Comparison of ENCODE assay signal across 8 cellular contexts in the genomic region with DNA sequence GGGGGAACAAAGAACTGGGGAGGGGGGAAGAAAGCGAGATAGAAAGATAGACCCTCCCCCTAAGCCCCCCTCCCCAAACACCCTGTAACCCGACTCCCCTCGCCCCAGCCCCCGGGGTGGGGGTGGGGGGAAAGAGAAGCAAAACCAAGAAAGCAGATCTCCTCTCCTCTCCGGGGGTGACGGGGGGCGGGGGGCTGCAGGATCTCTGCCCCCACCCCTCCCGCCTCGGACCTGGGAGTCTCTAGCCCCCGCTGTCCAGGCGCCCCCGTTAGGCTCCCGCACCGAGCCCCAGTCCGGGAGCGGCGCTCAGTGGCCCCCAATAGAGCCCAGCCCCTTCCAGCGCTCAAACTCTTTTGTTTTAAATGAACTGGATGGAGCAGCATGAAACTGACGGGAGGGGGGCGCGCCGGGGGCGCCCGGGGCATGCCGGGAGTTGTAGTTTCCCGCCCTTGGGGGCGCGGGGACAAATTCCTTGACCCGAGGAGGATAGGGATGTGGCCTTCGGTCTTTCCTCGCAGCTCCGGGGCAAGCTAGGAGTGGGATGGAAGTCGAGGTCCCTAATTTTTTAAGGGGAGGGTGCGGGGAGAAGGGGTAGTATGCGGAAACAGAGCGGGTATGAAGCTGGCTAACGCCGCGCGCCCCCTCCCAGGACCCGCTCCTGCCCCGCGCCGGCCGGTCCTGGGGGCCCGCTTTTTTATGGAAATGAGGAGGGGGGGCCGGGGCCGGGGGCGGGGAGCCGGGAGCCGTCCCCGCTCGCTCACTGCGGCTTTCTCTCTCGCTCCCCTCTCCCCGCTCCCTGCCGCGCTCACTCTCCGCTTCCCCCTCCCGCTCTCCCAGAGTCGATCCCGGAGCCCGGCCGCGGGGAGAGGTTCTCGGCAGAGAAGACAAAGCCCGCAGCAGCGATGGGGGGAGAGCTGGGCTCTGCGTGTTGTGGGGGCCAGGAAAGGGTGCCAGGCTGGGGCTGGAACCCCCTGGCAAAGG. TPM values are rescaled to one million over a fixed set of nuclear protein-coding genes. Genes with fewer than 3 reads are reported as not detected.
DNase-seq lines count a peak whose midpoint lies in the region; FAIRE-seq and TF ChIP-seq lines count a peak whose summit lies in the region.

A gene with protein sequence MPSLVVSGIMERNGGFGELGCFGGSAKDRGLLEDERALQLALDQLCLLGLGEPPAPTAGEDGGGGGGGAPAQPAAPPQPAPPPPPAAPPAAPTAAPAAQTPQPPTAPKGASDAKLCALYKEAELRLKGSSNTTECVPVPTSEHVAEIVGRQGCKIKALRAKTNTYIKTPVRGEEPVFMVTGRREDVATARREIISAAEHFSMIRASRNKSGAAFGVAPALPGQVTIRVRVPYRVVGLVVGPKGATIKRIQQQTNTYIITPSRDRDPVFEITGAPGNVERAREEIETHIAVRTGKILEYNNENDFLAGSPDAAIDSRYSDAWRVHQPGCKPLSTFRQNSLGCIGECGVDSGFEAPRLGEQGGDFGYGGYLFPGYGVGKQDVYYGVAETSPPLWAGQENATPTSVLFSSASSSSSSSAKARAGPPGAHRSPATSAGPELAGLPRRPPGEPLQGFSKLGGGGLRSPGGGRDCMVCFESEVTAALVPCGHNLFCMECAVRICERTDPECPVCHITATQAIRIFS (minus strand): TSS at position 355 of the 981 bp plus-strand sequence. CDS start 467 bp downstream, outside the sequence.

- H3K9ac ChIP-seq in skeletal muscle tissue (ENCODE audit: low read depth in 1 of 3, low read length in 3 of 3), result peak within 1 kb of the TSS; percentile 38 to 69 (median 68)

- H3K36me3 Mint-ChIP-seq in immature natural killer cell, result no peaks in the 10 kb centered on the region

- H3K36me3 ChIP-seq in skeletal muscle tissue (ENCODE audit: control insufficient read depth in 3 of 3, insufficient read depth in 3 of 3, low read length in 3 of 3), result no peaks in the 10 kb centered on the region

- TF ChIP-seq POLR2A in H54 (IDR thresholded peaks at IDR 0.05; ENCODE audit: low read depth, low read length), result peak; percentile 23; the same call in 1 of the 2 replicates

- peaks cover 5 to 8% (median 8%) of the 10 kb centered on the region in 3 donors for H3K4me1 ChIP-seq in skeletal muscle tissue (ENCODE audit: control insufficient read depth in 3 of 3, insufficient read depth in 3 of 3, low read length in 3 of 3)

- H3K9me3 ChIP-seq in skeletal muscle tissue (ENCODE audit: control insufficient read depth in 3 of 3, low read length in 3 of 3), result no peaks in the 10 kb centered on the region

- peaks cover 0 to 17% of the 10 kb centered on the region in 2 donors for H3K4me1 Mint-ChIP-seq in immature natural killer cell

- H3K27ac ChIP-seq in VCaP (peak within 1 kb of the TSS; percentile 66; the same call in 1 of the 2 replicates), skeletal muscle tissue (ENCODE audit: low read depth, low read length) (no peak within 1 kb of the TSS)

- peak within 1 kb of the TSS in 2 of 6 donors; percentile 42 to 46 for H3K27ac Mint-ChIP-seq in immature natural killer cell

- peak; percentile 53 for DNase-seq in AG10803 (ENCODE audit: low read depth)
- DNase-seq in H54 (ENCODE audit: insufficient read length, low spot score), result peak; percentile 98
- DNase-seq in NCI-H2171 treated with DMSO at 0.1 percent for 48 hours (lab: John Stamatoyannopoulos, UW), result peak; percentile 85
- peak; percentile 41 for DNase-seq in central memory CD4-positive, alpha-beta T cell
- DNase-seq in immature natural killer cell, result peak; percentile 53 to 57 (median 56)
- DNase-seq in HPDE6-E6E7 (ENCODE audit: extremely low spot score), result no peak

- peaks cover 9 to 11% (median 10%) of the 10 kb centered on the region in 3 donors for H3K27me3 Mint-ChIP-seq in immature natural killer cell (ENCODE audit: low read depth in 3 of 3)

- H3K27me3 ChIP-seq in skeletal muscle tissue (ENCODE audit: control insufficient read depth in 3 of 3, insufficient read depth in 3 of 3, low read length in 3 of 3), result no peaks in the 10 kb centered on the region

- peak within 1 kb of the TSS; percentile 79 to 89 (median 83) for H3K4me3 Mint-ChIP-seq in immature natural killer cell

- H3K9me3 Mint-ChIP-seq in immature natural killer cell, result no peaks in the 10 kb centered on the region

- TF ChIP-seq CTCF in AG10803 (conservative IDR thresholded peaks at IDR 0.05; ENCODE audit: low read length) (no peak), VCaP (conservative IDR thresholded peaks at IDR 0.05) (no peak)

- no peak for FAIRE-seq in H54 (lab: Jason Lieb, UNC)

- H3K4me3 ChIP-seq in AG10803 (ENCODE audit: low read length) (peak within 1 kb of the TSS; percentile 87), skeletal muscle tissue (ENCODE audit: low read length in 3 of 3) (peak within 1 kb of the TSS; percentile 74 to 84 (median 81))

RNA-seq across cellular contexts. Expression of the gene that starts here (rescaled TPM):
- not detected for polyA plus RNA-seq in immature natural killer cell
- total RNA-seq in skeletal muscle tissue, result 6.8 TPM

Comparison
In these comparisons a context has a peak if more than half of its experiments do, and no peak if none do; other contexts are left out.
1. Peak in DNase-seq in immature natural killer cell; RNA of the gene not detected or under 1 TPM.